ENCODE assay signal across 20 cellular contexts in genomic region chr1:33123266-33123665, GRCh38.
"Had no signal": no experiment of that assay in that cellular context is flagged by ENCODE, and none has a peak within 500 bp of the region (broad histone marks: within the 10 kb centered on the region; RNA-seq: fewer than 3 reads in every experiment).

No MANE protein-coding gene starts in this region.

- DNase-seq: activated CD4-positive, alpha-beta T cell treated with anti-CD3 and anti-CD28 coated beads, Interleukin-2, amount 10 ng/mL, durations not matched to agents 7 days and 5 days; activated T-cell treated with anti-CD3 and anti-CD28 coated beads for 4 hours; brain microvascular endothelial cell; cerebellar nuclear complex; MG63; MV-4-11; NCI-H1092 treated with DMSO at 0.1 percent for 48 hours; NCI-H1436; NCI-H1694 treated with DMSO at 0.1 percent for 48 hours; NCI-H2029 treated with DMSO at 0.1 percent for 48 hours; NCI-H510A treated with DMSO at 0.1 percent for 48 hours; NCI-H69; NK-92 treated with Interleukin-12 subunit alpha and Interleukin-12 subunit beta, amount 100 ng/mL, for 24 hours; Peyer's patch; SHP77; SW 1271 had no signal

- H3K27me3 Mint-ChIP-seq: activated CD4-positive, alpha-beta T cell treated with anti-CD3 and anti-CD28 coated beads, Interleukin-2, amount 10 ng/mL, durations not matched to agents 7 days and 5 days had no signal

- H3K27me3 ChIP-seq: brain microvascular endothelial cell, MG63, Peyer's patch, SJSA1 had no signal

- H3K4me3 ChIP-seq: MG63, Peyer's patch, SJSA1 had no signal

- H3K9me3 ChIP-seq: MG63, Peyer's patch, SJSA1 had no signal

- H3K4me3 Mint-ChIP-seq: activated CD4-positive, alpha-beta T cell treated with anti-CD3 and anti-CD28 coated beads, Interleukin-2, amount 10 ng/mL, durations not matched to agents 7 days and 5 days had no signal

- H3K27ac Mint-ChIP-seq: activated CD4-positive, alpha-beta T cell treated with anti-CD3 and anti-CD28 coated beads, Interleukin-2, amount 10 ng/mL, durations not matched to agents 7 days and 5 days had no signal

- H3K9me3 Mint-ChIP-seq: activated CD4-positive, alpha-beta T cell treated with anti-CD3 and anti-CD28 coated beads, Interleukin-2, amount 10 ng/mL, durations not matched to agents 7 days and 5 days; activated naive CD4-positive, alpha-beta T cell treated with anti-CD3 and anti-CD28 coated beads, Interleukin-2, amount 50 U/mL, for 72 hours had no signal

- H3K36me3 ChIP-seq: brain microvascular endothelial cell, MG63, Peyer's patch had no signal

- H3K27ac ChIP-seq: brain microvascular endothelial cell, Peyer's patch, SJSA1 had no signal

- ATAC-seq: activated CD4-positive, CD25-positive, alpha-beta regulatory T cell treated with anti-CD3 and anti-CD28 coated beads, Interleukin-2, amount 50 U/mL, for 24 hours; activated naive CD4-positive, alpha-beta T cell treated with anti-CD3 and anti-CD28 coated beads, Interleukin-2, amount 50 U/mL, for 72 hours; SK-N-SH treated with all-trans-retinoic acid at 6 μM for 48 hours had no signal
